ENCODE assay signal across 16 cellular contexts in genomic region chr15:39487180-39487735, GRCh38.
DNase-seq lines count a peak whose midpoint lies in the region; ATAC-seq, FAIRE-seq and TF ChIP-seq lines count a peak whose summit lies in the region.
"Had no signal": no experiment of that assay in that cellular context is flagged by ENCODE, and none has a peak within 500 bp of the region (broad histone marks: within the 10 kb centered on the region; RNA-seq: fewer than 3 reads in every experiment).

No MANE protein-coding gene starts in this region.

- no peaks in the 10 kb centered on the region for H3K4me1 ChIP-seq in mesendoderm (ENCODE audit: control insufficient read depth, low read depth, low read length)
- H3K4me1 ChIP-seq in stomach, result peaks cover 0 to 31% (median 14%) of the 10 kb centered on the region in 4 donors

- DNase-seq in DMS53 (lab: John Stamatoyannopoulos, UW) (peak; percentile 44), DMS53 treated with DMSO at 0.1 percent for 48 hours (lab: John Stamatoyannopoulos, UW; ENCODE audit: unreplicated experiment) (no peak), bronchial epithelial cell (ENCODE audit: low read depth) (peak; percentile 48), mesendoderm (no peak), stomach (no peak), NCI-H1694 treated with DMSO at 0.1 percent for 48 hours (lab: John Stamatoyannopoulos, UW) (no peak), EL (no peak)
- DNase-seq: DMS 273 treated with DMSO at 0.1 percent for 48 hours, H9, Karpas-422, NCI-H1930, NCI-H510A treated with DMSO at 0.1 percent for 48 hours had no signal

- WGBS in mesendoderm (ENCODE audit: extremely low coverage, insufficient coverage, low lambda C conversion rate), result no CpG with 5 or more reads among the region's 2 CpGs
- 74 to 93% (median 88%) methylated on average over 2 of the region's 2 CpGs for WGBS in stomach, 5 donors

- no peak overlapping the region for H3K4ac ChIP-seq in mesendoderm (ENCODE audit: low read depth, low read length)

- no peak for TF ChIP-seq POLR2A in stomach (IDR thresholded peaks at IDR 0.05)

- no peak overlapping the region for H4K5ac ChIP-seq in mesendoderm (ENCODE audit: low read length)

- H3K9ac ChIP-seq in mesendoderm (ENCODE audit: low read length), result no peak overlapping the region
- H3K9ac ChIP-seq: BLaER1 treated with 17β-estradiol and CSF1 and Interleukin-3, amounts not matched to agents 10 nM and 100 nM had no signal

- peak overlapping the region; percentile 57 for H2BK15ac ChIP-seq in mesendoderm (replicated peaks; ENCODE audit: low read depth)

- TF ChIP-seq CTCF in bronchial epithelial cell (IDR thresholded peaks at IDR 0.05; ENCODE audit: insufficient read depth, low read length, severe bottlenecking), result no peak
- TF ChIP-seq CTCF in stomach (IDR thresholded peaks at IDR 0.05), result no peak

- no peaks in the 10 kb centered on the region for H3K36me3 ChIP-seq in bronchial epithelial cell (ENCODE audit: control insufficient read depth, insufficient read depth, low read length)
- no peaks in the 10 kb centered on the region for H3K36me3 ChIP-seq in mesendoderm (ENCODE audit: control insufficient read depth, insufficient read depth, low read length)
- no peaks in the 10 kb centered on the region for H3K36me3 ChIP-seq in stomach
- H3K36me3 ChIP-seq: BLaER1 treated with 17β-estradiol and CSF1 and Interleukin-3, amounts not matched to agents 10 nM and 100 nM had no signal

- H3K23ac ChIP-seq in mesendoderm (ENCODE audit: low read length), result no peak overlapping the region

- H3K9me3 ChIP-seq in stomach, result no peaks in the 10 kb centered on the region
- H3K9me3 ChIP-seq: BLaER1 treated with 17β-estradiol and CSF1 and Interleukin-3, amounts not matched to agents 10 nM and 100 nM had no signal

- intact Hi-C loops in stomach (cut with DNase I; ENCODE audit: low total_unique reads), result no loop called here

- no peak for TF ChIP-seq EP300 in stomach (IDR thresholded peaks at IDR 0.05)

- H2BK5ac ChIP-seq in mesendoderm (ENCODE audit: low read length), result no peak overlapping the region

- H2BK120ac ChIP-seq in mesendoderm (ENCODE audit: low read depth, low read length), result no peak overlapping the region

- no peaks in the 10 kb centered on the region for H3K79me1 ChIP-seq in mesendoderm (ENCODE audit: low read length)

- H3K4me3 ChIP-seq in bronchial epithelial cell (ENCODE audit: low read depth, low read length) (no peak overlapping the region), mesendoderm (ENCODE audit: low read length) (no peak overlapping the region), stomach (no peak overlapping the region)
- H3K4me3 ChIP-seq: BLaER1 treated with 17β-estradiol and CSF1 and Interleukin-3, amounts not matched to agents 10 nM and 100 nM had no signal

- H3K27ac ChIP-seq in mesendoderm (ENCODE audit: low read depth, low read length), result no peak overlapping the region
- H3K27ac ChIP-seq in stomach, result peak overlapping the region in 4 of 5 donors; percentile 34 to 83 (median 54)
- H3K27ac ChIP-seq: 22Rv1; BLaER1 treated with 17β-estradiol and CSF1 and Interleukin-3, amounts not matched to agents 10 nM and 100 nM had no signal

- no peak overlapping the region for H3K56ac ChIP-seq in mesendoderm (ENCODE audit: low read length)

- no peak overlapping the region for H3K18ac ChIP-seq in mesendoderm (ENCODE audit: low read length)

- no peaks in the 10 kb centered on the region for H3K27me3 ChIP-seq in bronchial epithelial cell (ENCODE audit: control insufficient read depth, insufficient read depth, low read length)
- no peaks in the 10 kb centered on the region for H3K27me3 ChIP-seq in mesendoderm (ENCODE audit: insufficient read depth, low read length, poor library complexity)
- H3K27me3 ChIP-seq in stomach, result no peaks in the 10 kb centered on the region
- H3K27me3 ChIP-seq: BLaER1 treated with 17β-estradiol and CSF1 and Interleukin-3, amounts not matched to agents 10 nM and 100 nM had no signal

- no peak overlapping the region for H4K8ac ChIP-seq in mesendoderm (ENCODE audit: low read depth, low read length)

- H3K79me2 ChIP-seq in mesendoderm (ENCODE audit: control insufficient read depth, insufficient read depth, low read length), result no peaks in the 10 kb centered on the region

- no peak overlapping the region for H3K4me2 ChIP-seq in mesendoderm (ENCODE audit: low read length)

- no peak overlapping the region for H2AK5ac ChIP-seq in mesendoderm (ENCODE audit: low read length)

- ATAC-seq in GM21619 (IDR thresholded peaks at IDR 0.05; ENCODE audit: unreplicated experiment), result no peak

- no peak for FAIRE-seq in bronchial epithelial cell (lab: Jason Lieb, UNC)
- FAIRE-seq: RCC 7860 had no signal

Comparison
In these comparisons a context has a peak if more than half of its experiments do, and no peak if none do; other contexts are left out.
1. DNase-seq: peak in DMS53 (single experiment) and bronchial epithelial cell (single experiment); none in DMS53 treated with DMSO at 0.1 percent for 48 hours (single experiment), mesendoderm (single experiment), stomach (single experiment), NCI-H1694 treated with DMSO at 0.1 percent for 48 hours (single experiment) and EL (single experiment).